11 cellular contexts compared by ENCODE assay signal in the genomic region with DNA sequence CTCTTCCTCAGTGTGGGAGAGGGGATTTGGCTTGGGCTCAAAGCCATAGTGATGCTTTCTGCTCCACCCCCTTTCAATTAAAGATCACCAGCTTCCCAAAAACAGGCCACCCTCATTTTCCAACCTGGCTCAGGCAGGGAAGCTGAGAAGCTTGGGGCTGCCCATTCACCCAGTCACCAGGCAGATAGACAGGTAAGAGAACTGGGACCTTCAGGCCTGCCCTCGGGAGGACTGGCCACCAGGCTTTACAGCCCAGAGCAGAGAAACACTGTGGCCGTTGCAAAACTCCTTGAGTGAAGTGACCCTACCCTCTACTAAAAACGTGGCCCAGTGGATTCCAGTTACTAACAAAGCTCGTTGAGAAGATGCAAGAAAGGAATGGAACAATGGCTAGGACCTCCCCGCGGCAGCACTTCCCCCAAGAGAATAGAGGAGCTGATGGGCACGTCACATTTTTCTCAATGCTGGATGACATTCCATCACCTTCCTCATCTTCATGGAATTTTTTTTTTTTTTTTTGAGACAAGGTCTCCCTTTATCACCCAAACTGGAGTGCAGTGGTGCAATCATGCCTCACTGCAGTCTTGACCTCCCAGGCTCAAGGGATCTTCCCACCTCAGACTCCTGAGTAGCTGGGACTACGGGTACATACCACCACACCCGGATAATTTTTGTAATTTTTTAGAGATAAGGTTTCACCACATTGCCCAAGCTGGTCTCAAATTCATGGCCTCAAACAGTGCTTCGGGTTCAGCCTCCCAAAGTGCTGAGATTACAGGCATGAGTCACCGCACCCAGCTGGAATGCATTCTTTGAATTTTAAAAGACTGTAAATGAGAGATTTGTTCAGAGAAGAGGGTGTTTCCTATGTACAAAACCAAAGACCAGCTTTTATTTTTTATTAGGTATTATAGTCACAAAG. TPM values are rescaled to one million over a fixed set of nuclear protein-coding genes. Genes with fewer than 3 reads are reported as not detected.
DNase-seq lines count a peak whose midpoint lies in the region; ATAC-seq, FAIRE-seq and TF ChIP-seq lines count a peak whose summit lies in the region.
"Had no signal": no experiment of that assay in that cellular context is flagged by ENCODE, and none has a peak within 500 bp of the region (broad histone marks: within the 10 kb centered on the region; RNA-seq: fewer than 3 reads in every experiment).

No MANE protein-coding gene starts in this region.

- H3K9me3 Mint-ChIP-seq in astrocyte (ENCODE audit: unreplicated experiment) = peaks cover 2% of the 10 kb centered on the region

- POLR2A ChIA-PET in AG04449 (lab: Yijun Ruan, JAX) = interaction anchor here (0.6 to 2.7 kb wide), 11 partner anchors 10 to 301 kb away, joined by 3 to 15 read pairs (median 4); a partner anchor contains a TSS

- H3K79me2 ChIP-seq in astrocyte (ENCODE audit: insufficient read depth, low read length) = no peaks in the 10 kb centered on the region

- in situ Hi-C loops in GM13977 (cut with MboI; ENCODE audit: low pct_unique_long_range_greater_than_20kb, low sequenced_read_pairs, unreplicated experiment) = no loop called here

- peak; percentile 92 for DNase-seq in AG04449 (ENCODE audit: low read depth, low spot score)
- DNase-seq in HTR-8/SVneo (ENCODE audit: insufficient read length, low spot score) = peak; percentile 41
- DNase-seq in astrocyte (ENCODE audit: low read depth) = peak; percentile 99
- no peak for DNase-seq in left colon
- DNase-seq in GM13977 (ENCODE audit: low spot score) = no peak
- DNase-seq in AML-193 (lab: John Stamatoyannopoulos, UW) = no peak
- no peak for DNase-seq in amygdala (lab: John Stamatoyannopoulos, UW)
- DNase-seq in GM20000 (ENCODE audit: low spot score) = no peak
- DNase-seq: cerebellar nuclear complex, posterior cingulate gyrus, SHP77 had no signal

- no peak overlapping the region for H3K4me3 Mint-ChIP-seq in astrocyte (ENCODE audit: unreplicated experiment)

- no peak overlapping the region for H2AFZ ChIP-seq in astrocyte (ENCODE audit: low read depth, low read length)

- H3K9ac ChIP-seq in astrocyte (ENCODE audit: low read length) = peak overlapping the region; percentile 66

- H4K20me1 ChIP-seq in astrocyte (ENCODE audit: insufficient read depth, low read length) = no peaks in the 10 kb centered on the region

- H3K9me3 ChIP-seq in astrocyte (ENCODE audit: insufficient read depth, low read depth, low read length) = no peaks in the 10 kb centered on the region

- FAIRE-seq in HTR-8/SVneo (lab: Jason Lieb, UNC) (no peak), astrocyte (lab: Jason Lieb, UNC) (peak; percentile 41)

- H3K27ac ChIP-seq in astrocyte (ENCODE audit: low read depth, low read length) = peak overlapping the region; percentile 88

- CTCF ChIA-PET in AG04449 (lab: Yijun Ruan, JAX) = interaction anchor here (0.5 to 2.8 kb wide), 9 partner anchors 9 to 1173 kb away, joined by 3 to 14 read pairs (median 3); no protein-coding TSS in a partner anchor

- intact Hi-C loops in left colon (cut with DNase I, micrococcal nuclease) = no loop called here

- H3K36me3 ChIP-seq in astrocyte (ENCODE audit: insufficient read depth, low read length) = no peaks in the 10 kb centered on the region

- TF ChIP-seq CTCF in AG04449 (IDR thresholded peaks at IDR 0.05; ENCODE audit: insufficient read depth, low read length, missing control alignments) (no peak), astrocyte (IDR thresholded peaks at IDR 0.05; ENCODE audit: insufficient read depth, low read depth, low read length) (no peak), GM13977 (IDR thresholded peaks at IDR 0.05; ENCODE audit: extremely low read depth, insufficient read depth, missing control alignments) (no peak), GM20000 (IDR thresholded peaks at IDR 0.05; ENCODE audit: extremely low read depth, missing control alignments) (no peak)

- H3K4me1 ChIP-seq in astrocyte (ENCODE audit: insufficient read depth, low read length) = peaks cover 33% of the 10 kb centered on the region

- H3K27ac Mint-ChIP-seq in astrocyte (ENCODE audit: unreplicated experiment) = peak overlapping the region; percentile 98

- H3K4me1 Mint-ChIP-seq in astrocyte (ENCODE audit: low read depth, unreplicated experiment) = peaks cover 31% of the 10 kb centered on the region

- H3K4me2 ChIP-seq in astrocyte (ENCODE audit: low read length) = peak overlapping the region; percentile 48

- H3K27me3 ChIP-seq in astrocyte (ENCODE audit: insufficient read depth, low read length) = no peaks in the 10 kb centered on the region

- ATAC-seq in left colon = peak; percentile 73

- H3K4me3 ChIP-seq in AG04449 (ENCODE audit: low read depth, low read length) = no peak overlapping the region
- no peak overlapping the region for H3K4me3 ChIP-seq in astrocyte (ENCODE audit: insufficient read depth, low read depth, low read length)

- H3K27me3 Mint-ChIP-seq in astrocyte (ENCODE audit: low read depth, unreplicated experiment) = no peaks in the 10 kb centered on the region

- H3K36me3 Mint-ChIP-seq in astrocyte (ENCODE audit: low read depth, unreplicated experiment) = no peaks in the 10 kb centered on the region

RNA-seq across cellular contexts. Expression of a gene that starts 37.9 kb away (rescaled TPM):
- total RNA-seq in astrocyte (not detected in 2 replicates), left colon (1 to 10 TPM; 3.0 to 6.0 TPM)

Comparison
In these comparisons a context has a peak if more than half of its experiments do, and no peak if none do; other contexts are left out.
1. DNase-seq: peak in AG04449 (single experiment), HTR-8/SVneo (single experiment) and astrocyte (single experiment); none in left colon (0 of 2), GM13977 (single experiment), AML-193 (0 of 2), amygdala (0 of 56) and GM20000 (single experiment).